ENCODE assay signal across 1 cellular context in the genomic region with DNA sequence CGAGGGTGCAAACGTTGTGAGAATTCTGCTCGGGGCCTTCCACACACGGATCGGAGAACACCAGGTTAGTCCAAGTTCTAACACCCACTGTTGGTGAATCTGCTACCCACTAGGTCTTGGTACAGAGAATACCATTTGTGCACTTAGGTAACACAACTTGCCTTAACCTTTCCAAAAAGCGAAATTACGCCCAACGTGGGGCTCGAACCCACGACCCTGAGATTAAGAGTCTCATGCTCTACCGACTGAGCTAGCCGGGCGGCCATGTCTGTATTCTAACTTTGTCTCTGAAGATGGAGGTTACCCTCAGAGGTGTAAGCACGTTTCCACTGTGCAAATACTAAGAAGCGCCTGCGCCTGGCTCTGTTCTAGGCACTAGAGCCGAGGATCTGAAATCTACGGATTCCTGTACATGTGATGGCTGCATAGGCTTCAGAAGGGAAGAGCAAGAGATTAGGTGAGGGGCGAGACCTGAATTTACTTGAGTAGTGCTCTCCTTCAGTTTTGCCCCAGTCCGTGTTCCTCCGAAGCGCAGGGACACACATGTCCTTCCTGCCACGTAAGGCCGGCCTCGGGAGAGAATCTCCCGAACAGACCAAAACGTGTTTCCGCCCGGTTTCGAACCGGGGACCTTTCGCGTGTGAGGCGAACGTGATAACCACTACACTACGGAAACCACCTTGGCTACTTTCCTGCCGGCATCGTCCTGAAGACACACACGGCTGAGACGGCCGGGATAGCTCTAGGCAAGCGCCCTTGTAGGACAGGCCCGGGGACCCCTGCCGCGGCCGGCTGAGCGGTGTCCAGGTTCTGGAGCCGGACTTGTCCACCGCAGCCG.
TF ChIP-seq lines count a peak whose summit lies in the region.

No MANE protein-coding gene starts in this region.

TF ChIP-seq in HEK293, 187 proteins besides CTCF, POLR2A, EP300 and RAD21 (continued from another document and continues in another):
- TF ChIP-seq ZNF670 (tag by site-specific recombination; IDR thresholded peaks at IDR 0.05; ENCODE audit: low read depth) = no peak
- peak; percentile 36; the same call in 1 of the 2 replicates for TF ChIP-seq GLI4 (tag by site-specific recombination; IDR thresholded peaks at IDR 0.05)
- TF ChIP-seq, protein P1, sequence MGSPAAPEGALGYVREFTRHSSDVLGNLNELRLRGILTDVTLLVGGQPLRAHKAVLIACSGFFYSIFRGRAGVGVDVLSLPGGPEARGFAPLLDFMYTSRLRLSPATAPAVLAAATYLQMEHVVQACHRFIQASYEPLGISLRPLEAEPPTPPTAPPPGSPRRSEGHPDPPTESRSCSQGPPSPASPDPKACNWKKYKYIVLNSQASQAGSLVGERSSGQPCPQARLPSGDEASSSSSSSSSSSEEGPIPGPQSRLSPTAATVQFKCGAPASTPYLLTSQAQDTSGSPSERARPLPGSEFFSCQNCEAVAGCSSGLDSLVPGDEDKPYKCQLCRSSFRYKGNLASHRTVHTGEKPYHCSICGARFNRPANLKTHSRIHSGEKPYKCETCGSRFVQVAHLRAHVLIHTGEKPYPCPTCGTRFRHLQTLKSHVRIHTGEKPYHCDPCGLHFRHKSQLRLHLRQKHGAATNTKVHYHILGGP (tag by site-specific recombination; IDR thresholded peaks at IDR 0.05) = no peak
- TF ChIP-seq ZBTB1 (tag by site-specific recombination; IDR thresholded peaks at IDR 0.05) = no peak
- peak; percentile 83 for TF ChIP-seq ZNF629 (tag by site-specific recombination; IDR thresholded peaks at IDR 0.05)
- TF ChIP-seq, protein P2, sequence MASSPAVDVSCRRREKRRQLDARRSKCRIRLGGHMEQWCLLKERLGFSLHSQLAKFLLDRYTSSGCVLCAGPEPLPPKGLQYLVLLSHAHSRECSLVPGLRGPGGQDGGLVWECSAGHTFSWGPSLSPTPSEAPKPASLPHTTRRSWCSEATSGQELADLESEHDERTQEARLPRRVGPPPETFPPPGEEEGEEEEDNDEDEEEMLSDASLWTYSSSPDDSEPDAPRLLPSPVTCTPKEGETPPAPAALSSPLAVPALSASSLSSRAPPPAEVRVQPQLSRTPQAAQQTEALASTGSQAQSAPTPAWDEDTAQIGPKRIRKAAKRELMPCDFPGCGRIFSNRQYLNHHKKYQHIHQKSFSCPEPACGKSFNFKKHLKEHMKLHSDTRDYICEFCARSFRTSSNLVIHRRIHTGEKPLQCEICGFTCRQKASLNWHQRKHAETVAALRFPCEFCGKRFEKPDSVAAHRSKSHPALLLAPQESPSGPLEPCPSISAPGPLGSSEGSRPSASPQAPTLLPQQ (tag by site-specific recombination; IDR thresholded peaks at IDR 0.05) = peak; percentile 47
- no peak for TF ChIP-seq ZNF211 (tag by site-specific recombination; IDR thresholded peaks at IDR 0.05; ENCODE audit: low read depth)
- peak; percentile 46 for TF ChIP-seq ZFP69B (tag by site-specific recombination; IDR thresholded peaks at IDR 0.05)
- peak; percentile 98 for TF ChIP-seq ZBTB17 (tag by site-specific recombination; IDR thresholded peaks at IDR 0.05)
- TF ChIP-seq, protein P3, sequence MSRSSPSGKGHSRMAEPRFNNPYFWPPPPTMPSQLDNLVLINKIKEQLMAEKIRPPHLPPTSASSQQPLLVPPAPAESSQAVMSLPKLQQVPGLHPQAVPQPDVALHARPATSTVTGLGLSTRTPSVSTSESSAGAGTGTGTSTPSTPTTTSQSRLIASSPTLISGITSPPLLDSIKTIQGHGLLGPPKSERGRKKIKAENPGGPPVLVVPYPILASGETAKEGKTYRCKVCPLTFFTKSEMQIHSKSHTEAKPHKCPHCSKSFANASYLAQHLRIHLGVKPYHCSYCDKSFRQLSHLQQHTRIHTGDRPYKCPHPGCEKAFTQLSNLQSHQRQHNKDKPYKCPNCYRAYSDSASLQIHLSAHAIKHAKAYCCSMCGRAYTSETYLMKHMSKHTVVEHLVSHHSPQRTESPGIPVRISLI (tag by site-specific recombination; IDR thresholded peaks at IDR 0.05) = no peak
- peak; percentile 95 for TF ChIP-seq TRIM28 (IDR thresholded peaks at IDR 0.05; ENCODE audit: borderline replicate concordance, low read length)
- 0 out of 2 replicates have a peak, but pooled peaks have one; percentile 30 for TF ChIP-seq ZNF610 (tag by site-specific recombination; IDR thresholded peaks at IDR 0.05; ENCODE audit: borderline replicate concordance)
- TF ChIP-seq ZEB2 (tag by site-specific recombination; IDR thresholded peaks at IDR 0.05) = peak; percentile 99
- peak; percentile 77 for TF ChIP-seq KLF10 (tag by site-specific recombination; IDR thresholded peaks at IDR 0.05)
- TF ChIP-seq, protein P4, sequence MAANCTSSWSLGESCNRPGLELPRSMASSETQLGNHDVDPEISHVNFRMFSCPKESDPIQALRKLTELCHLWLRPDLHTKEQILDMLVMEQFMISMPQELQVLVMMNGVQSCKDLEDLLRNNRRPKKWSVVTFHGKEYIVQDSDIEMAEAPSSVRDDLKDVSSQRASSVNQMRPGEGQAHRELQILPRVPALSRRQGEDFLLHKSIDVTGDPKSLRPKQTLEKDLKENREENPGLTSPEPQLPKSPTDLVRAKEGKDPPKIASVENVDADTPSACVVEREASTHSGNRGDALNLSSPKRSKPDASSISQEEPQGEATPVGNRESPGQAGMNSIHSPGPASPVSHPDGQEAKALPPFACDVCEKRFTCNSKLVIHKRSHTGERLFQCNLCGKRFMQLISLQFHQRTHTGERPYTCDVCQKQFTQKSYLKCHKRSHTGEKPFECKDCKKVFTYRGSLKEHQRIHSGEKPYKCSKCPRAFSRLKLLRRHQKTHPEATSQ (tag by site-specific recombination; IDR thresholded peaks at IDR 0.05) = peak; percentile 40; the same call in 1 of the 2 replicates
- peak; percentile 91 for TF ChIP-seq BCL11A (tag by site-specific recombination; IDR thresholded peaks at IDR 0.05; ENCODE audit: low read depth)
- 0 out of 2 replicates have a peak, but pooled peaks have one; percentile 11 for TF ChIP-seq YY2 (tag by site-specific recombination; IDR thresholded peaks at IDR 0.05)
- TF ChIP-seq ZNF521 (tag by site-specific recombination; IDR thresholded peaks at IDR 0.05) = no peak
- TF ChIP-seq SP7 (tag by site-specific recombination; IDR thresholded peaks at IDR 0.05) = peak; percentile 86
- TF ChIP-seq IKZF3 (tag by site-specific recombination; IDR thresholded peaks at IDR 0.05) = peak; percentile 98
- TF ChIP-seq, protein P5, sequence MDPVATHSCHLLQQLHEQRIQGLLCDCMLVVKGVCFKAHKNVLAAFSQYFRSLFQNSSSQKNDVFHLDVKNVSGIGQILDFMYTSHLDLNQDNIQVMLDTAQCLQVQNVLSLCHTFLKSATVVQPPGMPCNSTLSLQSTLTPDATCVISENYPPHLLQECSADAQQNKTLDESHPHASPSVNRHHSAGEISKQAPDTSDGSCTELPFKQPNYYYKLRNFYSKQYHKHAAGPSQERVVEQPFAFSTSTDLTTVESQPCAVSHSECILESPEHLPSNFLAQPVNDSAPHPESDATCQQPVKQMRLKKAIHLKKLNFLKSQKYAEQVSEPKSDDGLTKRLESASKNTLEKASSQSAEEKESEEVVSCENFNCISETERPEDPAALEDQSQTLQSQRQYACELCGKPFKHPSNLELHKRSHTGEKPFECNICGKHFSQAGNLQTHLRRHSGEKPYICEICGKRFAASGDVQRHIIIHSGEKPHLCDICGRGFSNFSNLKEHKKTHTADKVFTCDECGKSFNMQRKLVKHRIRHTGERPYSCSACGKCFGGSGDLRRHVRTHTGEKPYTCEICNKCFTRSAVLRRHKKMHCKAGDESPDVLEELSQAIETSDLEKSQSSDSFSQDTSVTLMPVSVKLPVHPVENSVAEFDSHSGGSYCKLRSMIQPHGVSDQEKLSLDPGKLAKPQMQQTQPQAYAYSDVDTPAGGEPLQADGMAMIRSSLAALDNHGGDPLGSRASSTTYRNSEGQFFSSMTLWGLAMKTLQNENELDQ (tag by site-specific recombination; IDR thresholded peaks at IDR 0.05; ENCODE audit: low read depth) = no peak
- TF ChIP-seq ZNF350 (tag by site-specific recombination; IDR thresholded peaks at IDR 0.05) = no peak
- TF ChIP-seq SETDB1 (IDR thresholded peaks at IDR 0.05; ENCODE audit: insufficient read length, low read length) = no peak
- TF ChIP-seq ZNF416 (tag by site-specific recombination; IDR thresholded peaks at IDR 0.05) = no peak
- TF ChIP-seq ZNF214 (tag by site-specific recombination; IDR thresholded peaks at IDR 0.05; ENCODE audit: borderline replicate concordance) = no peak
- TF ChIP-seq ZNF404 (tag by site-specific recombination; IDR thresholded peaks at IDR 0.05) = no peak
- TF ChIP-seq, protein P6, sequence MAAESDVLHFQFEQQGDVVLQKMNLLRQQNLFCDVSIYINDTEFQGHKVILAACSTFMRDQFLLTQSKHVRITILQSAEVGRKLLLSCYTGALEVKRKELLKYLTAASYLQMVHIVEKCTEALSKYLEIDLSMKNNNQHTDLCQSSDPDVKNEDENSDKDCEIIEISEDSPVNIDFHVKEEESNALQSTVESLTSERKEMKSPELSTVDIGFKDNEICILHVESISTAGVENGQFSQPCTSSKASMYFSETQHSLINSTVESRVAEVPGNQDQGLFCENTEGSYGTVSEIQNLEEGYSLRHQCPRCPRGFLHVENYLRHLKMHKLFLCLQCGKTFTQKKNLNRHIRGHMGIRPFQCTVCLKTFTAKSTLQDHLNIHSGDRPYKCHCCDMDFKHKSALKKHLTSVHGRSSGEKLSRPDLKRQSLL (tag by site-specific recombination; IDR thresholded peaks at IDR 0.05) = peak; percentile 84
- TF ChIP-seq BCL11B (tag by site-specific recombination; IDR thresholded peaks at IDR 0.05; ENCODE audit: low read depth) = peak; percentile 96
- no peak for TF ChIP-seq ZNF311 (tag by site-specific recombination; IDR thresholded peaks at IDR 0.05; ENCODE audit: borderline replicate concordance)
- 0 out of 2 replicates have a peak, but pooled peaks have one; percentile 17 for TF ChIP-seq ZNF239 (tag by site-specific recombination; IDR thresholded peaks at IDR 0.05)
- TF ChIP-seq, protein P7, sequence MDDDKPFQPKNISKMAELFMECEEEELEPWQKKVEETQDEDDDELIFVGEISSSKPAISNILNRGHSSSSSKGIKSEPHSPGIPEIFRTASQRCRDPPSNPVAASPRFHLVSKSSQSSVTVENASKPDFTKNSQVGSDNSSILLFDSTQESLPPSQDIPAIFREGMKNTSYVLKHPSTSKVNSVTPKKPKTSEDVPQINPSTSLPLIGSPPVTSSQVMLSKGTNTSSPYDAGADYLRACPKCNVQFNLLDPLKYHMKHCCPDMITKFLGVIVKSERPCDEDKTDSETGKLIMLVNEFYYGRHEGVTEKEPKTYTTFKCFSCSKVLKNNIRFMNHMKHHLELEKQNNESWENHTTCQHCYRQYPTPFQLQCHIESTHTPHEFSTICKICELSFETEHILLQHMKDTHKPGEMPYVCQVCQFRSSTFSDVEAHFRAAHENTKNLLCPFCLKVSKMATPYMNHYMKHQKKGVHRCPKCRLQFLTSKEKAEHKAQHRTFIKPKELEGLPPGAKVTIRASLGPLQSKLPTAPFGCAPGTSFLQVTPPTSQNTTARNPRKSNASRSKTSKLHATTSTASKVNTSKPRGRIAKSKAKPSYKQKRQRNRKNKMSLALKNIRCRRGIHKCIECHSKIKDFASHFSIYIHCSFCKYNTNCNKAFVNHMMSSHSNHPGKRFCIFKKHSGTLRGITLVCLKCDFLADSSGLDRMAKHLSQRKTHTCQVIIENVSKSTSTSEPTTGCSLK (tag by site-specific recombination; IDR thresholded peaks at IDR 0.05) = no peak
- no peak for TF ChIP-seq GFI1B (tag by site-specific recombination; IDR thresholded peaks at IDR 0.05)
- peak; percentile 39 for TF ChIP-seq ZNF10 (tag by site-specific recombination; IDR thresholded peaks at IDR 0.05)
- no peak for TF ChIP-seq ZNF596 (tag by site-specific recombination; IDR thresholded peaks at IDR 0.05)
- no peak for TF ChIP-seq HOXC10 (CRISPR knock-in tag; IDR thresholded peaks at IDR 0.05)
- no peak for TF ChIP-seq ZNF623 (tag by site-specific recombination; IDR thresholded peaks at IDR 0.05)
- TF ChIP-seq ZBTB7A (tag by site-specific recombination; IDR thresholded peaks at IDR 0.05; ENCODE audit: low read depth) = peak; percentile 80
- TF ChIP-seq, protein P8, sequence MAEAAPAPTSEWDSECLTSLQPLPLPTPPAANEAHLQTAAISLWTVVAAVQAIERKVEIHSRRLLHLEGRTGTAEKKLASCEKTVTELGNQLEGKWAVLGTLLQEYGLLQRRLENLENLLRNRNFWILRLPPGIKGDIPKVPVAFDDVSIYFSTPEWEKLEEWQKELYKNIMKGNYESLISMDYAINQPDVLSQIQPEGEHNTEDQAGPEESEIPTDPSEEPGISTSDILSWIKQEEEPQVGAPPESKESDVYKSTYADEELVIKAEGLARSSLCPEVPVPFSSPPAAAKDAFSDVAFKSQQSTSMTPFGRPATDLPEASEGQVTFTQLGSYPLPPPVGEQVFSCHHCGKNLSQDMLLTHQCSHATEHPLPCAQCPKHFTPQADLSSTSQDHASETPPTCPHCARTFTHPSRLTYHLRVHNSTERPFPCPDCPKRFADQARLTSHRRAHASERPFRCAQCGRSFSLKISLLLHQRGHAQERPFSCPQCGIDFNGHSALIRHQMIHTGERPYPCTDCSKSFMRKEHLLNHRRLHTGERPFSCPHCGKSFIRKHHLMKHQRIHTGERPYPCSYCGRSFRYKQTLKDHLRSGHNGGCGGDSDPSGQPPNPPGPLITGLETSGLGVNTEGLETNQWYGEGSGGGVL (tag by site-specific recombination; IDR thresholded peaks at IDR 0.05) = no peak
- TF ChIP-seq ZNF76 (tag by site-specific recombination; IDR thresholded peaks at IDR 0.05; ENCODE audit: borderline replicate concordance, low read depth) = peak; percentile 74
- 0 out of 2 replicates have a peak, but pooled peaks have one; percentile 3 for TF ChIP-seq ZNF768 (tag by site-specific recombination; IDR thresholded peaks at IDR 0.05)
- TF ChIP-seq ZNF140 (tag by site-specific recombination; IDR thresholded peaks at IDR 0.05) = no peak
- no peak for TF ChIP-seq ZNF138 (tag by site-specific recombination; IDR thresholded peaks at IDR 0.05; ENCODE audit: borderline replicate concordance)
- TF ChIP-seq ZBTB21 (tag by site-specific recombination; IDR thresholded peaks at IDR 0.05) = no peak
- TF ChIP-seq WT1 (tag by site-specific recombination; IDR thresholded peaks at IDR 0.05) = peak; percentile 62
- TF ChIP-seq ZNF626 (tag by site-specific recombination; IDR thresholded peaks at IDR 0.05) = no peak; the same call in 1 of the 2 replicates
- TF ChIP-seq ZNF335 (tag by site-specific recombination; conservative IDR thresholded peaks at IDR 0.05) = no peak; the same call in none of the 2 replicates
- no peak for TF ChIP-seq SALL2 (tag by site-specific recombination; IDR thresholded peaks at IDR 0.05; ENCODE audit: borderline replicate concordance)
- TF ChIP-seq ZNF830 (tag by site-specific recombination; IDR thresholded peaks at IDR 0.05; ENCODE audit: low read depth) = no peak
- TF ChIP-seq ZNF561 (tag by site-specific recombination; IDR thresholded peaks at IDR 0.05; ENCODE audit: borderline replicate concordance) = peak; percentile 60
